ENCODE assay signal across 10 cellular contexts in the genomic region with DNA sequence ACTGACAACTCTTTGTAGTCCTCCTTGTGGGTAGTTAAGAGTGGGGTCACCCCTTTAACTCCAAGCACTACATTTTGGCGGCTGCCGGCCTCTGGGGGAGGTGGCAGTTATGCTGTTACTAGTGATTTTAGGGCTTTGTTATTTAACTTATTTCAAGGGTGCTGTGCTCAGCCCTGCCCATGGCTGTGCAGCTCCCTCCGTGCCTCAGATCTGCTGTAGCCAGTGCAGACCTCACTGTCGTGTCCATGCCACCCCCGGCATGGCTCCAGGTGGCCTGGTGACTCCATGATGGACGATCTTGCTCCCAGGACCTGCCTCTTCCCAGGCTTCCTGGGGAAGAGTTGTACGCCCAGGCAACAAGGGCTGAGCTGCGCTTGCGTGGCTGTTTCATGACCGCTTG. TPM values are rescaled to one million over a fixed set of nuclear protein-coding genes. Genes with fewer than 3 reads are reported as not detected.
A peak's percentile ranks its signal among the peaks of the same experiment; 100 is the strongest.
DNase-seq lines count a peak whose midpoint lies in the region; ATAC-seq, FAIRE-seq and TF ChIP-seq lines count a peak whose summit lies in the region.
"Had no signal": no experiment of that assay in that cellular context is flagged by ENCODE, and none has a peak within 500 bp of the region (broad histone marks: within the 10 kb centered on the region; RNA-seq: fewer than 3 reads in every experiment).

No MANE protein-coding gene starts in this region.

- no peak for TF ChIP-seq CTCF in keratinocyte (optimal IDR thresholded peaks at IDR 0.05 in 1 of 3, IDR thresholded peaks at IDR 0.05 in 1 of 3, conservative IDR thresholded peaks at IDR 0.05 in 1 of 3; ENCODE audit: extremely low read depth in 1 of 3, insufficient read depth in 2 of 3, low read length in 3 of 3)
- TF ChIP-seq CTCF in thyroid gland (IDR thresholded peaks at IDR 0.05): no peak

- CTCF ChIA-PET in activated naive CD4-positive, alpha-beta T cell treated with anti-CD3 and anti-CD28 coated beads, Interleukin-2, amount 10 ng/mL, durations not matched to agents 7 days and 5 days (lab: Charles Lee): interaction anchor here (1.4 to 3.9 kb wide), 3 partner anchors 15 to 114 kb away, joined by 4 to 16 read pairs (median 6); a partner anchor contains a TSS

- H3K27ac ChIP-seq in keratinocyte (ENCODE audit: control insufficient read depth, insufficient read depth, low read length) (peak overlapping the region; percentile 89), thyroid gland (peak overlapping the region in 2 of 3 donors; percentile 56 to 66)

- FAIRE-seq in keratinocyte (lab: Jason Lieb, UNC): no peak

- no peaks in the 10 kb centered on the region for H3K79me2 ChIP-seq in keratinocyte (ENCODE audit: control insufficient read depth, insufficient read depth, low read length)

- intact Hi-C loops in activated T-helper 2 cell treated with anti-CD3 and anti-CD28 coated beads, Interferon-gamma antibody, Interleukin-2, Interleukin-4, amounts not matched to agents 10 μg/mL and 5 μg/mL and 100 μg/mL, durations not matched to agents 14 hours and 24 hours and 36 hours (cut with micrococcal nuclease): loop anchor here (5.0 to 10.0 kb wide), 3 partner anchors 241 to 1499 kb away; a partner anchor contains a TSS
- intact Hi-C loops in thyroid gland (cut with DNase I): no loop called here

- H3K27me3 Mint-ChIP-seq in activated naive CD4-positive, alpha-beta T cell treated with anti-CD3 and anti-CD28 coated beads, Interleukin-2, amount 10 ng/mL, durations not matched to agents 7 days and 5 days: no peaks in the 10 kb centered on the region
- no peaks in the 10 kb centered on the region for H3K27me3 Mint-ChIP-seq in activated T-helper 2 cell treated with anti-CD3 and anti-CD28 coated beads, Interferon-gamma antibody, Interleukin-2, Interleukin-4, amounts not matched to agents 10 μg/mL and 5 μg/mL and 100 μg/mL, durations not matched to agents 14 hours and 24 hours and 36 hours (ENCODE audit: low read depth)

- dilution Hi-C loops in keratinocyte (cut with MboI; ENCODE audit: extremely low pct_ligation_motif_present, low sequenced_read_pairs): no loop called here

- H3K4me2 ChIP-seq in keratinocyte (ENCODE audit: control insufficient read depth, extremely low read depth, insufficient read depth, low read depth, low read length): no peak overlapping the region

- peaks cover 48 to 65% of the 10 kb centered on the region in 2 experiments for H3K36me3 ChIP-seq in keratinocyte (ENCODE audit: control insufficient read depth in 2 of 2, extremely low read depth in 1 of 2, insufficient read depth in 2 of 2, low read length in 2 of 2)
- peaks cover 48 to 55% of the 10 kb centered on the region in 2 donors for H3K36me3 ChIP-seq in thyroid gland

- no peaks in the 10 kb centered on the region for H3K9me3 Mint-ChIP-seq in activated naive CD4-positive, alpha-beta T cell treated with anti-CD3 and anti-CD28 coated beads, Interleukin-2, amount 10 ng/mL, durations not matched to agents 7 days and 5 days
- H3K9me3 Mint-ChIP-seq in activated T-helper 2 cell treated with anti-CD3 and anti-CD28 coated beads, Interferon-gamma antibody, Interleukin-2, Interleukin-4, amounts not matched to agents 10 μg/mL and 5 μg/mL and 100 μg/mL, durations not matched to agents 14 hours and 24 hours and 36 hours: no peaks in the 10 kb centered on the region

- peak overlapping the region; percentile 36 for H3K4me3 Mint-ChIP-seq in activated naive CD4-positive, alpha-beta T cell treated with anti-CD3 and anti-CD28 coated beads, Interleukin-2, amount 10 ng/mL, durations not matched to agents 7 days and 5 days
- H3K4me3 Mint-ChIP-seq in activated T-helper 2 cell treated with anti-CD3 and anti-CD28 coated beads, Interferon-gamma antibody, Interleukin-2, Interleukin-4, amounts not matched to agents 10 μg/mL and 5 μg/mL and 100 μg/mL, durations not matched to agents 14 hours and 24 hours and 36 hours (ENCODE audit: low read depth): no peak overlapping the region

- H4K20me1 ChIP-seq in keratinocyte (ENCODE audit: control insufficient read depth, extremely low read depth, insufficient read depth, low read length): peaks cover 6% of the 10 kb centered on the region

- no peak overlapping the region for H2AFZ ChIP-seq in keratinocyte (ENCODE audit: control insufficient read depth, low read length)

- ATAC-seq in HG02938 (IDR thresholded peaks at IDR 0.05; ENCODE audit: unreplicated experiment) (no peak), HG02840 (IDR thresholded peaks at IDR 0.05; ENCODE audit: low FRiP score, unreplicated experiment) (no peak)

- H3K4me3 ChIP-seq in keratinocyte (ENCODE audit: control insufficient read depth in 2 of 3, extremely low read depth in 1 of 3, insufficient read depth in 2 of 3, low read depth in 1 of 3, low read length in 3 of 3) (no peak overlapping the region), thyroid gland (replicated peaks in 1 of 3) (no peak overlapping the region)
- H3K4me3 ChIP-seq: SJCRH30 had no signal

- H3K4me1 ChIP-seq in keratinocyte (ENCODE audit: control insufficient read depth, extremely low read depth, insufficient read depth, low read length) (peaks cover 59% of the 10 kb centered on the region), thyroid gland (peaks cover 20 to 56% of the 10 kb centered on the region in 2 donors)

- no peak for TF ChIP-seq POLR2A in thyroid gland (IDR thresholded peaks at IDR 0.05)

- H3K9me3 ChIP-seq in keratinocyte (ENCODE audit: control insufficient read depth, low read depth, low read length) (no peaks in the 10 kb centered on the region), thyroid gland (no peaks in the 10 kb centered on the region)
- H3K9me3 ChIP-seq: SJCRH30 had no signal

- 76 to 84% methylated on average over 10 of the region's 10 CpGs for WGBS in thyroid gland, 2 donors

- peaks cover 86% of the 10 kb centered on the region for H3K4me1 Mint-ChIP-seq in activated naive CD4-positive, alpha-beta T cell treated with anti-CD3 and anti-CD28 coated beads, Interleukin-2, amount 10 ng/mL, durations not matched to agents 7 days and 5 days
- H3K4me1 Mint-ChIP-seq in activated T-helper 2 cell treated with anti-CD3 and anti-CD28 coated beads, Interferon-gamma antibody, Interleukin-2, Interleukin-4, amounts not matched to agents 10 μg/mL and 5 μg/mL and 100 μg/mL, durations not matched to agents 14 hours and 24 hours and 36 hours (ENCODE audit: low read depth): peaks cover 73% of the 10 kb centered on the region

- peak overlapping the region; percentile 13 for H3K9ac ChIP-seq in keratinocyte (ENCODE audit: control insufficient read depth, extremely low read depth, insufficient read depth, low read length)

- H3K27ac Mint-ChIP-seq in activated naive CD4-positive, alpha-beta T cell treated with anti-CD3 and anti-CD28 coated beads, Interleukin-2, amount 10 ng/mL, durations not matched to agents 7 days and 5 days: peak overlapping the region; percentile 95
- peak overlapping the region; percentile 91 for H3K27ac Mint-ChIP-seq in activated T-helper 2 cell treated with anti-CD3 and anti-CD28 coated beads, Interferon-gamma antibody, Interleukin-2, Interleukin-4, amounts not matched to agents 10 μg/mL and 5 μg/mL and 100 μg/mL, durations not matched to agents 14 hours and 24 hours and 36 hours

- no peaks in the 10 kb centered on the region for H3K9me1 ChIP-seq in keratinocyte (ENCODE audit: control insufficient read depth, extremely low read depth, insufficient read depth, low read length)

- no peak for DNase-seq in activated naive CD4-positive, alpha-beta T cell treated with anti-CD3 and anti-CD28 coated beads, Interleukin-2, amount 10 ng/mL, durations not matched to agents 7 days and 5 days
- DNase-seq in activated naive CD4-positive, alpha-beta T cell treated with anti-CD3 and anti-CD28 coated beads, Interleukin-2, amount 50 U/mL, for 16 hours: no peak
- no peak for DNase-seq in activated T-helper 2 cell treated with anti-CD3 and anti-CD28 coated beads, Interferon-gamma antibody, Interleukin-2, Interleukin-4, amounts not matched to agents 10 μg/mL and 5 μg/mL and 100 μg/mL, durations not matched to agents 14 hours and 24 hours and 36 hours (ENCODE audit: low spot score)
- no peak for DNase-seq in keratinocyte (ENCODE audit: low read depth, low spot score)
- no peak for DNase-seq in thyroid gland
- DNase-seq in RKO (ENCODE audit: low spot score): no peak
- DNase-seq: NCI-H2227 treated with DMSO at 0.1 percent for 48 hours had no signal

- peaks cover 66% of the 10 kb centered on the region for H3K36me3 Mint-ChIP-seq in activated naive CD4-positive, alpha-beta T cell treated with anti-CD3 and anti-CD28 coated beads, Interleukin-2, amount 10 ng/mL, durations not matched to agents 7 days and 5 days
- peaks cover 78% of the 10 kb centered on the region for H3K36me3 Mint-ChIP-seq in activated T-helper 2 cell treated with anti-CD3 and anti-CD28 coated beads, Interferon-gamma antibody, Interleukin-2, Interleukin-4, amounts not matched to agents 10 μg/mL and 5 μg/mL and 100 μg/mL, durations not matched to agents 14 hours and 24 hours and 36 hours (ENCODE audit: low read depth)

- H3K27me3 ChIP-seq in keratinocyte (ENCODE audit: control insufficient read depth, extremely low read depth, insufficient read depth, low read length) (no peaks in the 10 kb centered on the region), thyroid gland (no peaks in the 10 kb centered on the region)
- H3K27me3 ChIP-seq: SJCRH30 had no signal

RNA-seq across cellular contexts. Expression of a gene that starts 15.4 kb away (rescaled TPM):
- total RNA-seq in activated T-helper 2 cell treated with anti-CD3 and anti-CD28 coated beads, Interferon-gamma antibody, Interleukin-2, Interleukin-4, amounts not matched to agents 10 μg/mL and 5 μg/mL and 100 μg/mL, durations not matched to agents 14 hours and 24 hours and 36 hours: 136 and 137 TPM in 2 replicates
- polyA plus RNA-seq in keratinocyte: 43.8 to 76.7 TPM (median 71.4 TPM) in 3 replicates
- polyA plus RNA-seq in keratinocyte (2011; ENCODE audit: low read depth): 26.5 TPM
- 22.3 and 22.6 TPM in 2 replicates for polyA plus RNA-seq in keratinocyte (2011; cell fraction: cytosol; rRNA removed)
- 11.0 and 12.1 TPM in 2 replicates for polyA plus RNA-seq in keratinocyte (2011; cell fraction: nucleus; rRNA removed)
- 140 and 159 TPM in 2 replicates for polyA plus RNA-seq in keratinocyte (2012; ENCODE audit: low replicate concordance)
- 9.6 to 14.3 TPM (median 12.0 TPM) in 3 replicates for polyA minus RNA-seq in keratinocyte
- polyA minus RNA-seq in keratinocyte (2011; cell fraction: cytosol; rRNA and poly(A)+ RNA removed): 14.4 TPM
- polyA minus RNA-seq in keratinocyte (2011; cell fraction: nucleus; rRNA and poly(A)+ RNA removed): 3.6 and 5.1 TPM in 2 replicates
- total RNA-seq in thyroid gland: 10 to 100 TPM; 21.1 to 74.7 (median 32.7) TPM

RNA-seq across cellular contexts. Expression of a gene that starts 50.6 kb away (rescaled TPM):
- total RNA-seq in activated T-helper 2 cell treated with anti-CD3 and anti-CD28 coated beads, Interferon-gamma antibody, Interleukin-2, Interleukin-4, amounts not matched to agents 10 μg/mL and 5 μg/mL and 100 μg/mL, durations not matched to agents 14 hours and 24 hours and 36 hours: not detected in 2 replicates
- polyA plus RNA-seq in keratinocyte: 0.05 TPM in 1 of 3 replicates, not detected in the others
- polyA plus RNA-seq in keratinocyte (2011; ENCODE audit: low read depth): not detected
- not detected in 2 replicates for polyA plus RNA-seq in keratinocyte (2011; cell fraction: cytosol; rRNA removed)
- not detected in 2 replicates for polyA plus RNA-seq in keratinocyte (2011; cell fraction: nucleus; rRNA removed)
- not detected in 2 replicates for polyA plus RNA-seq in keratinocyte (2012; ENCODE audit: low replicate concordance)
- not detected in 3 replicates for polyA minus RNA-seq in keratinocyte
- not detected for polyA minus RNA-seq in keratinocyte (2011; cell fraction: cytosol; rRNA and poly(A)+ RNA removed)
- not detected in 2 replicates for polyA minus RNA-seq in keratinocyte (2011; cell fraction: nucleus; rRNA and poly(A)+ RNA removed)
- 10 to 100 TPM in 3 of 4 donors, 1 to 10 TPM in 1; 7.9 to 20.5 (median 17.1) TPM for total RNA-seq in thyroid gland
